8 cellular contexts compared by ENCODE assay signal in genomic region chr11:103326070-103326794, GRCh38.
DNase-seq lines count a peak whose midpoint lies in the region; ATAC-seq, FAIRE-seq and TF ChIP-seq lines count a peak whose summit lies in the region.

No MANE protein-coding gene starts in this region.

- peaks cover 3% of the 10 kb centered on the region; the same call in 1 of the 2 replicates for H3K9me1 ChIP-seq in IMR-90 (ENCODE audit: insufficient read depth, low read length)

- H4K91ac ChIP-seq in IMR-90 (ENCODE audit: insufficient read depth, low read depth, low read length): peak overlapping the region; percentile 63

- 87% methylated on average over 12 of the region's 25 CpGs; no CpG with 5 or more reads in 1 of the 2 experiments for WGBS in IMR-90 (ENCODE audit: extremely low coverage in 2 of 2, insufficient read length in 1 of 2), 2 experiments
- WGBS in mammary epithelial cell (ENCODE audit: low coverage, missing lambda C conversion rate): 93% methylated on average over 20 of the region's 25 CpGs

- H2AK5ac ChIP-seq in IMR-90 (ENCODE audit: low read depth, low read length): peak overlapping the region; percentile 81; the same call in 1 of the 2 replicates

- H2AK9ac ChIP-seq in IMR-90 (replicated peaks; ENCODE audit: low read depth, low read length, poor library complexity): peak overlapping the region; percentile 90

- dilution Hi-C loops in IMR-90 (cut with HindIII; ENCODE audit: low sequenced_read_pairs, unreplicated experiment): no loop called here
- dilution Hi-C loops in mammary epithelial cell (cut with HindIII; ENCODE audit: low sequenced_read_pairs): no loop called here

- no peaks in the 10 kb centered on the region for H3K79me1 ChIP-seq in IMR-90 (ENCODE audit: low read depth in 1 of 2, low read length in 2 of 2)

- intact Hi-C loops in IMR-90 (cut with micrococcal nuclease) (loop anchor here (1.0 to 10.0 kb wide), 4 partner anchors 124 to 599 kb away; no protein-coding TSS in a partner anchor), OCI-LY7 (cut with micrococcal nuclease; ENCODE audit: unreplicated experiment) (loop anchor here (2.0 kb wide), 1 partner anchor 275 kb away; no protein-coding TSS in a partner anchor), mammary epithelial cell (cut with micrococcal nuclease) (loop anchor here (1.0 kb wide), 2 partner anchors 212 to 275 kb away; no protein-coding TSS in a partner anchor)

- POLR2A ChIA-PET in AG04450 (lab: Yijun Ruan, JAX): no interaction called here
- POLR2A ChIA-PET in IMR-90 (lab: Charles Lee; ENCODE audit: unreplicated experiment): no interaction called here
- POLR2A ChIA-PET in OCI-LY7 (lab: Charles Lee): no interaction called here

- H3K27me3 Mint-ChIP-seq in type B pancreatic cell: no peaks in the 10 kb centered on the region

- H3K27me3 ChIP-seq in AG04450 (ENCODE audit: control insufficient read depth, insufficient read depth, low read length) (no peaks in the 10 kb centered on the region), IMR-90 (ENCODE audit: control insufficient read depth, insufficient read depth, low read length) (no peaks in the 10 kb centered on the region), mammary epithelial cell (ENCODE audit: insufficient read depth, low read length) (no peaks in the 10 kb centered on the region), kidney epithelial cell (ENCODE audit: control insufficient read depth, insufficient read depth, low read length) (no peaks in the 10 kb centered on the region)

- H3K4me1 ChIP-seq in IMR-90 (ENCODE audit: control insufficient read depth, insufficient read depth, low read length) (peaks cover 4% of the 10 kb centered on the region), OCI-LY7 (ENCODE audit: insufficient read depth, low read length, poor library complexity, severe bottlenecking) (no peaks in the 10 kb centered on the region), mammary epithelial cell (ENCODE audit: insufficient read depth, low read length) (no peaks in the 10 kb centered on the region)

- H3K4me3 ChIP-seq in AG04450 (ENCODE audit: low read depth, low read length): no peak overlapping the region
- H3K4me3 ChIP-seq in IMR-90 (ENCODE audit: insufficient read depth, low read depth, low read length): no peak overlapping the region
- H3K4me3 ChIP-seq in OCI-LY7 (ENCODE audit: low read depth, low read length, poor library complexity, severe bottlenecking): no peak overlapping the region
- no peak overlapping the region for H3K4me3 ChIP-seq in mammary epithelial cell (replicated peaks in 1 of 3; ENCODE audit: insufficient read depth in 1 of 3, low read depth in 2 of 3, low read length in 3 of 3)
- H3K4me3 ChIP-seq in kidney epithelial cell (ENCODE audit: low read depth, low read length): no peak overlapping the region

- no peaks in the 10 kb centered on the region for H3K9me3 Mint-ChIP-seq in type B pancreatic cell

- peaks cover 8% of the 10 kb centered on the region for H3K4me1 Mint-ChIP-seq in type B pancreatic cell (ENCODE audit: unreplicated experiment)

- peak; percentile 45 for DNase-seq in AG04450 (ENCODE audit: low read depth, low spot score)
- peak; percentile 80 for DNase-seq in GM04504 (ENCODE audit: low read depth)
- DNase-seq in H54 (ENCODE audit: insufficient read length, low spot score): peak; percentile 11
- DNase-seq in IMR-90: peak; percentile 78
- DNase-seq in OCI-LY7 (ENCODE audit: low spot score): peak; percentile 51
- DNase-seq in mammary epithelial cell: peak; percentile 51
- peak; percentile 35 for DNase-seq in kidney epithelial cell (ENCODE audit: low read depth)
- DNase-seq in type B pancreatic cell (ENCODE audit: extremely low spot score, unreplicated experiment): no peak

- CTCF ChIA-PET in AG04450 (lab: Charles Lee): interaction anchor here (0.8 to 3.5 kb wide), 8 partner anchors 12 to 280 kb away, joined by 3 to 34 read pairs (median 3); partner anchors contain the start of gene DYNC2H1
- CTCF ChIA-PET in IMR-90 (lab: Yijun Ruan, JAX): interaction anchor here (1.0 kb wide), 1 partner anchor 108 kb away, joined by 3 read pairs; no protein-coding TSS in a partner anchor
- CTCF ChIA-PET in OCI-LY7 (lab: Charles Lee; ENCODE audit: unreplicated experiment): no interaction called here
- CTCF ChIA-PET in mammary epithelial cell (lab: Charles Lee; ENCODE audit: low non-redundant PET): no interaction called here

- peak overlapping the region; percentile 11; the same call in 1 of the 2 replicates for H3K18ac ChIP-seq in IMR-90 (ENCODE audit: low read depth, low read length)

- TF ChIP-seq CTCF in AG04450 (IDR thresholded peaks at IDR 0.05; ENCODE audit: low read depth, low read length) (peak; percentile 87), IMR-90 (conservative IDR thresholded peaks at IDR 0.05; ENCODE audit: low read depth, low read length) (peak; percentile 91), OCI-LY7 (conservative IDR thresholded peaks at IDR 0.05; ENCODE audit: low read length) (peak; percentile 85), mammary epithelial cell (conservative IDR thresholded peaks at IDR 0.05 in 1 of 2, IDR thresholded peaks at IDR 0.05 in 1 of 2; ENCODE audit: extremely low read depth in 1 of 2, insufficient read depth in 1 of 2, low read depth in 1 of 2, low read length in 2 of 2) (peak; percentile 79 to 89), kidney epithelial cell (IDR thresholded peaks at IDR 0.05; ENCODE audit: insufficient read depth, low read length, poor library complexity, severe bottlenecking) (peak; percentile 68), type B pancreatic cell (conservative IDR thresholded peaks at IDR 0.05) (peak; percentile 78)

- H3K56ac ChIP-seq in IMR-90 (ENCODE audit: extremely low read depth, insufficient read depth, low read length): no peak overlapping the region

- H3K27ac ChIP-seq in AG04450 (ENCODE audit: low read depth, low read length) (no peak overlapping the region), IMR-90 (ENCODE audit: insufficient read depth, low read length) (peak overlapping the region; percentile 34), OCI-LY7 (ENCODE audit: low read depth, low read length, poor library complexity, severe bottlenecking) (no peak overlapping the region), mammary epithelial cell (ENCODE audit: insufficient read depth, low read depth, low read length) (no peak overlapping the region)

- no TSS peak for BruUV-seq in IMR-90 (replicated peaks; lab: Mats Ljungman, UMichigan)
- no TSS peak for BruUV-seq in OCI-LY7 (replicated peaks; lab: Mats Ljungman, UMichigan)
- no TSS peak for BruUV-seq in mammary epithelial cell (replicated peaks; lab: Mats Ljungman, UMichigan)

- H2BK5ac ChIP-seq in IMR-90 (ENCODE audit: low read depth, low read length, poor library complexity, severe bottlenecking): peak overlapping the region; percentile 15

- H3K79me2 ChIP-seq in OCI-LY7 (ENCODE audit: insufficient read depth, low read depth, low read length) (no peaks in the 10 kb centered on the region), mammary epithelial cell (ENCODE audit: insufficient read depth, low read length) (no peaks in the 10 kb centered on the region)

- TF ChIP-seq POLR2A in H54 (IDR thresholded peaks at IDR 0.05; ENCODE audit: low read depth, low read length): no peak
- TF ChIP-seq POLR2A in IMR-90 (IDR thresholded peaks at IDR 0.05; ENCODE audit: low read depth, low read length): no peak

- H2BK20ac ChIP-seq in IMR-90 (ENCODE audit: low read depth, low read length): peak overlapping the region; percentile 64

- peak; percentile 98 for ATAC-seq in IMR-90 (ENCODE audit: low read depth)

- H3K9me3 ChIP-seq in AG04450 (ENCODE audit: control insufficient read depth, insufficient read depth, low read length) (peaks cover 4% of the 10 kb centered on the region; the same call in 1 of the 2 replicates), IMR-90 (ENCODE audit: control insufficient read depth, insufficient read depth, low read length) (no peaks in the 10 kb centered on the region), OCI-LY7 (ENCODE audit: low read length) (no peaks in the 10 kb centered on the region), mammary epithelial cell (replicated peaks; ENCODE audit: insufficient read depth, low read length) (no peaks in the 10 kb centered on the region)

- H3K36me3 ChIP-seq in IMR-90 (ENCODE audit: control insufficient read depth, insufficient read depth, low read length): no peaks in the 10 kb centered on the region; the same call in 1 of the 2 replicates
- no peaks in the 10 kb centered on the region for H3K36me3 ChIP-seq in OCI-LY7 (ENCODE audit: insufficient read depth, low read length)
- H3K36me3 ChIP-seq in mammary epithelial cell (ENCODE audit: insufficient read depth, low read length): peaks cover 14% of the 10 kb centered on the region
- H3K36me3 ChIP-seq in kidney epithelial cell (ENCODE audit: control insufficient read depth, insufficient read depth, low read length): no peaks in the 10 kb centered on the region

- peak; percentile 83 for FAIRE-seq in H54 (lab: Jason Lieb, UNC)

- H3K14ac ChIP-seq in IMR-90 (replicated peaks; ENCODE audit: low read depth, low read length): peak overlapping the region; percentile 72

- H3K4me3 Mint-ChIP-seq in type B pancreatic cell: no peak overlapping the region

- peak overlapping the region; percentile 90 for H2AFZ ChIP-seq in IMR-90 (replicated peaks; ENCODE audit: low read length, poor library complexity)
- H2AFZ ChIP-seq in OCI-LY7 (ENCODE audit: low read length): 0 out of 2 replicates have a peak overlapping the region, but pooled peaks have one; percentile 39
- H2AFZ ChIP-seq in mammary epithelial cell (ENCODE audit: low read depth, low read length): no peak overlapping the region

- H3K36me3 Mint-ChIP-seq in type B pancreatic cell: peaks cover 23% of the 10 kb centered on the region

- H3K23ac ChIP-seq in IMR-90 (ENCODE audit: low read depth, low read length): no peak overlapping the region

- no peak overlapping the region for H3K4me2 ChIP-seq in IMR-90 (ENCODE audit: low read depth, low read length)
- H3K4me2 ChIP-seq in OCI-LY7 (ENCODE audit: low read length): no peak overlapping the region
- H3K4me2 ChIP-seq in mammary epithelial cell (ENCODE audit: insufficient read depth, low read depth, low read length): no peak overlapping the region

- H3K4ac ChIP-seq in IMR-90 (ENCODE audit: low read depth, low read length): peak overlapping the region; percentile 75

- H3K9ac ChIP-seq in IMR-90 (ENCODE audit: low read depth, low read length): no peak overlapping the region
- no peak overlapping the region for H3K9ac ChIP-seq in mammary epithelial cell (ENCODE audit: insufficient read depth, low read length)

- in situ Hi-C loops in IMR-90 (cut with MboI; ENCODE audit: low sequenced_read_pairs) (no loop called here), mammary epithelial cell (cut with MboI; ENCODE audit: low sequenced_read_pairs in 2 of 2) (loop anchor here (10.0 to 25.0 kb wide), 3 partner anchors 111 to 279 kb away; no protein-coding TSS in a partner anchor)

- peak overlapping the region; percentile 76 for H2BK120ac ChIP-seq in IMR-90 (ENCODE audit: low read depth, low read length)

- no peak overlapping the region for H3K27ac Mint-ChIP-seq in type B pancreatic cell

- H4K5ac ChIP-seq in IMR-90 (ENCODE audit: low read depth, low read length): peak overlapping the region; percentile 7

- H4K20me1 ChIP-seq in IMR-90 (ENCODE audit: insufficient read depth, low read length) (no peaks in the 10 kb centered on the region), OCI-LY7 (ENCODE audit: insufficient read depth, low read length) (no peaks in the 10 kb centered on the region), mammary epithelial cell (ENCODE audit: insufficient read depth, low read length) (no peaks in the 10 kb centered on the region)

- H3K9me2 ChIP-seq in OCI-LY7 (ENCODE audit: insufficient read depth, low read length): no peaks in the 10 kb centered on the region

- peak overlapping the region; percentile 34; the same call in 2 of the 3 replicates for H2BK15ac ChIP-seq in IMR-90 (ENCODE audit: low read depth, low read length)

- peak; percentile 89 for TF ChIP-seq RAD21 in IMR-90 (IDR thresholded peaks at IDR 0.05; ENCODE audit: low read length)

- H4K8ac ChIP-seq in IMR-90 (ENCODE audit: low read depth in 2 of 2, low read length in 2 of 2): peak overlapping the region in 1 of 2 experiments; percentile 63; a peak in 1 of 4 replicates

Comparison
In these comparisons a context has a peak if more than half of its experiments do, and no peak if none do; other contexts are left out.
1. CTCF ChIA-PET loops: an anchor here in AG04450 (0.8 to 3.5 kb wide) and IMR-90 (1.0 kb wide); none called in OCI-LY7 and mammary epithelial cell.